ENCODE assay signal across 18 cellular contexts in genomic region chr3:65950340-65951326, GRCh38.
DNase-seq lines count a peak whose midpoint lies in the region; ATAC-seq and TF ChIP-seq lines count a peak whose summit lies in the region.
"Had no signal": no experiment of that assay in that cellular context is flagged by ENCODE, and none has a peak within 500 bp of the region (broad histone marks: within the 10 kb centered on the region; RNA-seq: fewer than 3 reads in every experiment).

No MANE protein-coding gene starts in this region.

- no peaks in the 10 kb centered on the region for H3K4me1 Mint-ChIP-seq in activated CD4-positive, alpha-beta T cell treated with anti-CD3 and anti-CD28 coated beads, Interleukin-2, amount 10 ng/mL, durations not matched to agents 24 days and 14 days

- no peak overlapping the region for H2AFZ ChIP-seq in trophoblast cell (ENCODE audit: insufficient read depth, low read length, poor library complexity)
- H2AFZ ChIP-seq: parathyroid adenoma had no signal

- no peak overlapping the region for H3K4me2 ChIP-seq in trophoblast cell (ENCODE audit: low read length)

- H3K4me3 ChIP-seq in HAP-1 (no peak overlapping the region), adipocyte (ENCODE audit: low read length) (no peak overlapping the region), iPS DF 6.9 (ENCODE audit: low read length) (no peak overlapping the region), trophoblast cell (ENCODE audit: low read depth, low read length) (no peak overlapping the region)

- peaks cover 2% of the 10 kb centered on the region for H3K79me2 ChIP-seq in trophoblast cell (ENCODE audit: control insufficient read depth, insufficient read depth, low read length, poor library complexity)

- WGBS in iPS DF 6.9 (ENCODE audit: insufficient coverage, insufficient read length): no CpG with 5 or more reads among the region's 7 CpGs
- no CpG with 5 or more reads among the region's 7 CpGs for WGBS in trophoblast cell (ENCODE audit: extremely low coverage, insufficient coverage, insufficient read length)

- H3K27me3 ChIP-seq in HAP-1 (ENCODE audit: low read depth): no peaks in the 10 kb centered on the region
- H3K27me3 ChIP-seq in adipocyte (replicated peaks; ENCODE audit: control insufficient read depth, insufficient read depth, low read length): no peaks in the 10 kb centered on the region
- no peaks in the 10 kb centered on the region for H3K27me3 ChIP-seq in iPS DF 6.9 (ENCODE audit: control insufficient read depth, insufficient read depth, low read length)
- H3K27me3 ChIP-seq in trophoblast cell (ENCODE audit: insufficient read depth, low read length): no peaks in the 10 kb centered on the region

- no peak overlapping the region for H2BK12ac ChIP-seq in trophoblast cell (ENCODE audit: low read length)

- H4K91ac ChIP-seq in trophoblast cell (ENCODE audit: low read depth, low read length): no peak overlapping the region

- H2AK5ac ChIP-seq in trophoblast cell (ENCODE audit: low read length): no peak overlapping the region

- H3K4me1 ChIP-seq in HAP-1 (peaks cover 15% of the 10 kb centered on the region), adipocyte (ENCODE audit: control insufficient read depth, insufficient read depth, low read length) (peaks cover 35% of the 10 kb centered on the region), iPS DF 6.9 (ENCODE audit: control insufficient read depth, insufficient read depth, low read length) (peaks cover 14% of the 10 kb centered on the region), trophoblast cell (ENCODE audit: control insufficient read depth in 1 of 2, insufficient read depth in 2 of 2, low read length in 2 of 2) (peaks cover 3 to 14% of the 10 kb centered on the region in 2 experiments)

- no peak overlapping the region for H3K23ac ChIP-seq in trophoblast cell (ENCODE audit: low read length)

- no peak overlapping the region for H3K4me3 Mint-ChIP-seq in activated CD4-positive, alpha-beta T cell treated with anti-CD3 and anti-CD28 coated beads, Interleukin-2, amount 10 ng/mL, durations not matched to agents 24 days and 14 days
- H3K4me3 Mint-ChIP-seq: dendritic cell treated with granulocyte-macrophage colony-stimulating factor and Interleukin-4, amounts not matched to agents 40 ng/mL and 50 ng/mL, for 4 days had no signal

- no peak overlapping the region for H4K12ac ChIP-seq in trophoblast cell (ENCODE audit: low read depth, low read length)

- H3K79me1 ChIP-seq in trophoblast cell (ENCODE audit: low read length): peaks cover 5% of the 10 kb centered on the region

- H3K18ac ChIP-seq in trophoblast cell (ENCODE audit: low read length): no peak overlapping the region

- H3K14ac ChIP-seq in trophoblast cell (ENCODE audit: low read length): peak overlapping the region; percentile 61

- in situ Hi-C loops in HAP-1 (cut with MboI; ENCODE audit: low sequenced_read_pairs): no loop called here

- H3K27ac Mint-ChIP-seq in activated CD4-positive, alpha-beta T cell treated with anti-CD3 and anti-CD28 coated beads, Interleukin-2, amount 10 ng/mL, durations not matched to agents 24 days and 14 days: no peak overlapping the region
- H3K27ac Mint-ChIP-seq: dendritic cell treated with granulocyte-macrophage colony-stimulating factor and Interleukin-4, amounts not matched to agents 40 ng/mL and 50 ng/mL, for 4 days had no signal

- no peaks in the 10 kb centered on the region for H3K27me3 Mint-ChIP-seq in activated CD4-positive, alpha-beta T cell treated with anti-CD3 and anti-CD28 coated beads, Interleukin-2, amount 10 ng/mL, durations not matched to agents 24 days and 14 days
- H3K27me3 Mint-ChIP-seq: dendritic cell treated with granulocyte-macrophage colony-stimulating factor and Interleukin-4, amounts not matched to agents 40 ng/mL and 50 ng/mL, for 4 days had no signal

- intact Hi-C loops in activated CD4-positive, alpha-beta T cell treated with anti-CD3 and anti-CD28 coated beads, Interleukin-2, amount 10 ng/mL, durations not matched to agents 24 days and 14 days (cut with micrococcal nuclease): no loop called here

- H3K9me3 Mint-ChIP-seq in activated CD4-positive, alpha-beta T cell treated with anti-CD3 and anti-CD28 coated beads, Interleukin-2, amount 10 ng/mL, durations not matched to agents 24 days and 14 days: peaks cover 3% of the 10 kb centered on the region
- H3K9me3 Mint-ChIP-seq: dendritic cell treated with granulocyte-macrophage colony-stimulating factor and Interleukin-4, amounts not matched to agents 40 ng/mL and 50 ng/mL, for 4 days had no signal

- peak; percentile 48 to 50 for DNase-seq in HAP-1 (ENCODE audit: low spot score in 2 of 2)
- peak; percentile 53 for DNase-seq in adipocyte (ENCODE audit: low read depth)
- DNase-seq in iPS DF 6.9 (ENCODE audit: low read depth, low spot score): peak; percentile 50
- no peak for DNase-seq in trophoblast cell
- no peak for DNase-seq in NCI-H2029 (lab: John Stamatoyannopoulos, UW)
- no peak for DNase-seq in activated CD4-positive, alpha-beta T cell treated with anti-CD3 and anti-CD28 coated beads, Interleukin-2, amount 10 ng/mL, durations not matched to agents 24 days and 14 days
- no peak for DNase-seq in omental fat pad (ENCODE audit: low spot score)
- DNase-seq: activated CD4-positive, alpha-beta T cell treated with anti-CD3 and anti-CD28 coated beads, Interleukin-2, amount 50 U/mL, for 1 hour; GDM1; kidney glomerular epithelial cell; NCI-H2107; NCI-H526; stimulated activated CD4-positive, alpha-beta T cell treated with anti-CD3 and anti-CD28 coated beads, Interleukin-4, amount 100 ng/mL, for 24 hours had no signal

- no peaks in the 10 kb centered on the region for H3K9me3 ChIP-seq in HAP-1
- H3K9me3 ChIP-seq in adipocyte (ENCODE audit: control insufficient read depth, low read length): no peaks in the 10 kb centered on the region
- no peaks in the 10 kb centered on the region for H3K9me3 ChIP-seq in iPS DF 6.9 (ENCODE audit: control insufficient read depth, insufficient read depth, low read length)
- no peaks in the 10 kb centered on the region for H3K9me3 ChIP-seq in trophoblast cell (ENCODE audit: insufficient read depth, low read depth, low read length)

- TF ChIP-seq CTCF in omental fat pad (IDR thresholded peaks at IDR 0.05): no peak

- H3K36me3 ChIP-seq in HAP-1 (replicated peaks): no peaks in the 10 kb centered on the region
- H3K36me3 ChIP-seq in adipocyte (ENCODE audit: control insufficient read depth, insufficient read depth, low read length, severe bottlenecking): no peaks in the 10 kb centered on the region
- H3K36me3 ChIP-seq in iPS DF 6.9 (ENCODE audit: control insufficient read depth, insufficient read depth, low read length): no peaks in the 10 kb centered on the region
- no peaks in the 10 kb centered on the region for H3K36me3 ChIP-seq in trophoblast cell (ENCODE audit: control insufficient read depth in 1 of 2, insufficient read depth in 2 of 2, low read length in 2 of 2)

- peaks cover 2% of the 10 kb centered on the region for H3K36me3 Mint-ChIP-seq in activated CD4-positive, alpha-beta T cell treated with anti-CD3 and anti-CD28 coated beads, Interleukin-2, amount 10 ng/mL, durations not matched to agents 24 days and 14 days (ENCODE audit: low read depth)

- H3K27ac ChIP-seq in iPS DF 6.9 (ENCODE audit: low read length) (no peak overlapping the region), trophoblast cell (ENCODE audit: low read depth, low read length) (no peak overlapping the region)

- H2BK120ac ChIP-seq in trophoblast cell (ENCODE audit: insufficient read depth, low read length, poor library complexity): no peak overlapping the region

- H3K4ac ChIP-seq in trophoblast cell (ENCODE audit: low read depth, low read length): no peak overlapping the region

- H3K9ac ChIP-seq in adipocyte (ENCODE audit: low read length) (no peak overlapping the region), trophoblast cell (ENCODE audit: low read length) (no peak overlapping the region)
- H3K9ac ChIP-seq: parathyroid adenoma had no signal

- H4K8ac ChIP-seq in trophoblast cell (ENCODE audit: low read depth, low read length): no peak overlapping the region

- no peak overlapping the region for H2BK5ac ChIP-seq in trophoblast cell (ENCODE audit: low read depth, low read length, poor library complexity)

- ATAC-seq in HG03439 (IDR thresholded peaks at IDR 0.05; ENCODE audit: unreplicated experiment) (no peak), omental fat pad (ENCODE audit: low FRiP score) (no peak)
- ATAC-seq: esophagus mucosa, SK-N-SH treated with all-trans-retinoic acid at 6 μM for 48 hours had no signal

Comparison
In these comparisons a context has a peak if more than half of its experiments do, and no peak if none do; other contexts are left out.
1. DNase-seq: peak in HAP-1 (2 of 2), adipocyte (single experiment) and iPS DF 6.9 (single experiment); none in trophoblast cell (0 of 2), NCI-H2029 (single experiment), activated CD4-positive, alpha-beta T cell treated with anti-CD3 and anti-CD28 coated beads, Interleukin-2, amount 10 ng/mL, durations not matched to agents 24 days and 14 days (single experiment) and omental fat pad (single experiment).